22 cellular contexts compared by ENCODE assay signal in genomic region chr14:99703381-99703780, GRCh38.
"Had no signal": no experiment of that assay in that cellular context is flagged by ENCODE, and none has a peak within 500 bp of the region (broad histone marks: within the 10 kb centered on the region; RNA-seq: fewer than 3 reads in every experiment).

No MANE protein-coding gene starts in this region.

- ATAC-seq: effector memory CD8-positive, alpha-beta T cell; gastrocnemius medialis; left colon; left ventricle myocardium superior; lower lobe of right lung; naive thymus-derived CD8-positive, alpha-beta T cell; psoas muscle; right cardiac atrium; stimulated activated memory B cell treated with anti-CD40 and anti-IgM and Interleukin-4, amounts not matched to agents 10 μg/mL and 1 μg/mL and 100 μg/mL, for 72 hours; upper lobe of right lung had no signal

- DNase-seq: cortex of kidney; effector memory CD8-positive, alpha-beta T cell; foreskin fibroblast; gastrocnemius medialis; kidney glomerular epithelial cell; left colon; left ventricle myocardium superior; lower lobe of right lung; naive thymus-derived CD8-positive, alpha-beta T cell; nephron progenitor cell; nucleus accumbens; ovary; posterior cingulate gyrus; psoas muscle; right cardiac atrium; sigmoid colon; stimulated activated CD4-positive, alpha-beta T cell treated with anti-CD3 and anti-CD28 coated beads, Interleukin-2, amount 100 ng/mL, for 24 hours; stimulated activated CD4-positive, alpha-beta T cell treated with anti-CD3 and anti-CD28 coated beads, Interleukin-4, amount 100 ng/mL, for 4 hours; upper lobe of right lung; uterus had no signal

- H3K4me1 Mint-ChIP-seq: nephron progenitor cell; stimulated activated memory B cell treated with anti-CD40 and anti-IgM and Interleukin-4, amounts not matched to agents 10 μg/mL and 1 μg/mL and 100 μg/mL, for 72 hours had no signal

- H3K27me3 Mint-ChIP-seq: stimulated activated naive CD8-positive, alpha-beta T cell treated with anti-CD3 and anti-CD28 coated beads, Interleukin-15, Interleukin-2, amounts not matched to agents 100 ng/mL and 50 ng/mL, for 24 hours had no signal

- H3K4me3 Mint-ChIP-seq: effector memory CD8-positive, alpha-beta T cell; nephron progenitor cell; stimulated activated memory B cell treated with anti-CD40 and anti-IgM and Interleukin-4, amounts not matched to agents 10 μg/mL and 1 μg/mL and 100 μg/mL, for 72 hours; stimulated activated naive CD8-positive, alpha-beta T cell treated with anti-CD3 and anti-CD28 coated beads, Interleukin-15, Interleukin-2, amounts not matched to agents 100 ng/mL and 50 ng/mL, for 24 hours had no signal

- H3K27ac Mint-ChIP-seq: effector memory CD8-positive, alpha-beta T cell; naive thymus-derived CD8-positive, alpha-beta T cell; nephron progenitor cell; stimulated activated memory B cell treated with anti-CD40 and anti-IgM and Interleukin-4, amounts not matched to agents 10 μg/mL and 1 μg/mL and 100 μg/mL, for 72 hours; stimulated activated naive CD8-positive, alpha-beta T cell treated with anti-CD3 and anti-CD28 coated beads, Interleukin-15, Interleukin-2, amounts not matched to agents 100 ng/mL and 50 ng/mL, for 24 hours had no signal
